ENCODE assay signal across 14 cellular contexts in the genomic region with DNA sequence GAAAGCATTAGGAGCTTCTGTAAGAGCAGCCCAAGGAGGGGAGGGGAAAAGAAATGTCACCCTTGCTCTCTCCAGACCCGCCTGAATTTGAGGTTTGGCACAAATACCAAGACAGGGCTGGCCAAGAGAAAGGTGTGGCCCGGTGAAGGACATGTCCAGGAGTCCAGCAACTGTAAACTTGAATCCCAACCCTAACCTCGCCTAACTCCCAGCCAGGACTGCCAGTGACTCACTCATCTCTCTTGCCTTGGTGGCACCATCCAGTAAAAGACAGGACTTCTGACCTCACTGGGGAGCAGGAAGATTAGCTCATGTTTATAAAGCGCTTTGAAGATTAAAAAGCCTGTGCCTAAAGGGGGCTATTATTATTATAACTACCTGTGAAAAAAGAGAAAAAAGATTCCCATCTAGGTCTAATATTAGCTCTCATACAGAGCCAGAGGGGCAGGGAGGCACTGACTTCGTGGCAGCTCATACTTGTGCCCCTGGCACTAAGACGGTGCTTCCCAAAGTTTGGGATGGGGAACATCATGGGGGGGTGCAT.
DNase-seq lines count a peak whose midpoint lies in the region; ATAC-seq, FAIRE-seq and TF ChIP-seq lines count a peak whose summit lies in the region.
"Had no signal": no experiment of that assay in that cellular context is flagged by ENCODE, and none has a peak within 500 bp of the region (broad histone marks: within the 10 kb centered on the region; RNA-seq: fewer than 3 reads in every experiment).

No MANE protein-coding gene starts in this region.

- H3K27me3 ChIP-seq in BLaER1 treated with 17β-estradiol and CSF1 and Interleukin-3, amounts not matched to agents 10 nM and 100 nM: no peaks in the 10 kb centered on the region
- H3K27me3 ChIP-seq in PC-3 (ENCODE audit: low read length): no peaks in the 10 kb centered on the region
- no peaks in the 10 kb centered on the region for H3K27me3 ChIP-seq in right cardiac atrium (ENCODE audit: control insufficient read depth, insufficient read depth)
- H3K27me3 ChIP-seq: BE2C had no signal

- no peaks in the 10 kb centered on the region for H3K36me3 ChIP-seq in BLaER1 treated with 17β-estradiol and CSF1 and Interleukin-3, amounts not matched to agents 10 nM and 100 nM
- no peaks in the 10 kb centered on the region for H3K36me3 ChIP-seq in PC-3 (ENCODE audit: low read depth, low read length)
- H3K36me3 ChIP-seq: BE2C had no signal

- H4K20me1 ChIP-seq in BLaER1 treated with 17β-estradiol and CSF1 and Interleukin-3, amounts not matched to agents 10 nM and 100 nM: no peaks in the 10 kb centered on the region
- no peaks in the 10 kb centered on the region for H4K20me1 ChIP-seq in PC-3 (ENCODE audit: low read length)

- 69% methylated on average over 6 of the region's 6 CpGs for WGBS in right cardiac atrium

- H3K9me2 ChIP-seq in PC-3 (replicated peaks; ENCODE audit: low read length): no peaks in the 10 kb centered on the region

- H3K79me2 ChIP-seq in PC-3 (ENCODE audit: low read length): peaks cover 94% of the 10 kb centered on the region

- H3K27ac ChIP-seq in BLaER1 treated with 17β-estradiol and CSF1 and Interleukin-3, amounts not matched to agents 10 nM and 100 nM: no peak overlapping the region
- H3K27ac ChIP-seq in PC-3 (ENCODE audit: low read length): peak overlapping the region; percentile 71
- H3K27ac ChIP-seq in right cardiac atrium (ENCODE audit: low read length): no peak overlapping the region

- no peak overlapping the region for H3K9ac ChIP-seq in BLaER1 treated with 17β-estradiol and CSF1 and Interleukin-3, amounts not matched to agents 10 nM and 100 nM
- peak overlapping the region; percentile 40 for H3K9ac ChIP-seq in PC-3 (ENCODE audit: low read length)

- DNase-seq in PC-3: peak; percentile 82
- peak; percentile 52 for DNase-seq in myocyte (ENCODE audit: low read depth)
- DNase-seq in right cardiac atrium: no peak
- no peak for DNase-seq in GM19239 (ENCODE audit: insufficient read length, low spot score)
- no peak for DNase-seq in NCI-H345 treated with DMSO at 0.1 percent for 48 hours (lab: John Stamatoyannopoulos, UW; ENCODE audit: unreplicated experiment)
- DNase-seq: activated naive CD4-positive, alpha-beta T cell treated with Interleukin-2 at 50 U/mL for 16 hours; KG1; NCI-H510A; stimulated activated naive CD4-positive, alpha-beta T cell had no signal

- POLR2A ChIA-PET in PC-3 (lab: Charles Lee; ENCODE audit: unreplicated experiment): interaction anchor here (0.5 to 0.7 kb wide), 3 partner anchors 10 to 45 kb away, joined by 3 to 4 read pairs (median 4); no protein-coding TSS in a partner anchor

- FAIRE-seq in GM19239 (lab: Jason Lieb, UNC): no peak

- intact Hi-C loops in PC-3 (cut with micrococcal nuclease) (no loop called here), right cardiac atrium (cut with DNase I) (no loop called here)

- ATAC-seq in PC-3 (peak; percentile 96), esophagus mucosa (peak; percentile 69), HG02588 (IDR thresholded peaks at IDR 0.05; ENCODE audit: unreplicated experiment) (no peak), right cardiac atrium (no peak)
- ATAC-seq: activated CD4-positive, CD25-positive, alpha-beta regulatory T cell treated with anti-CD3 and anti-CD28 coated beads, Interleukin-2, amount 50 U/mL, for 24 hours had no signal

- no peak overlapping the region for H2AFZ ChIP-seq in PC-3 (ENCODE audit: low read length)

- H3K4me2 ChIP-seq in BLaER1 treated with 17β-estradiol and CSF1 and Interleukin-3, amounts not matched to agents 10 nM and 100 nM: peak overlapping the region in 6 of 11 experiments; percentile 4 to 34 (median 20); a peak in 5 of 22 replicates
- peak overlapping the region; percentile 69 for H3K4me2 ChIP-seq in PC-3 (ENCODE audit: low read length)

- no TSS peak for BruUV-seq in PC-3 (replicated peaks; lab: Mats Ljungman, UMichigan)

- no peaks in the 10 kb centered on the region for H3F3A ChIP-seq in PC-3 (ENCODE audit: low read length, unreplicated experiment)

- peaks cover 0 to 9% (median 3%) of the 10 kb centered on the region in 10 experiments; a peak in 6 of 20 replicates for H3K4me1 ChIP-seq in BLaER1 treated with 17β-estradiol and CSF1 and Interleukin-3, amounts not matched to agents 10 nM and 100 nM
- H3K4me1 ChIP-seq in PC-3 (ENCODE audit: insufficient read depth, low read length): peaks cover 34% of the 10 kb centered on the region
- no peaks in the 10 kb centered on the region for H3K4me1 ChIP-seq in right cardiac atrium (ENCODE audit: control insufficient read depth, insufficient read depth, low read length)
- H3K4me1 ChIP-seq: BE2C had no signal

- CTCF ChIA-PET in PC-3 (lab: Charles Lee): interaction anchor here (1.3 kb wide), 1 partner anchor 9 kb away, joined by 5 read pairs; no protein-coding TSS in a partner anchor

- no peak for TF ChIP-seq CTCF in PC-3 (conservative IDR thresholded peaks at IDR 0.05; ENCODE audit: low read depth, low read length)

- H3K9me3 ChIP-seq in BLaER1 treated with 17β-estradiol and CSF1 and Interleukin-3, amounts not matched to agents 10 nM and 100 nM (replicated peaks in 1 of 11): peaks cover 0 to 5% (median 0%) of the 10 kb centered on the region in 11 experiments; a peak in 4 of 22 replicates
- H3K9me3 ChIP-seq in PC-3 (ENCODE audit: low read length) (no peaks in the 10 kb centered on the region), right cardiac atrium (ENCODE audit: control insufficient read depth, low read length) (no peaks in the 10 kb centered on the region)
- H3K9me3 ChIP-seq: BE2C had no signal

- H3K4me3 ChIP-seq in BLaER1 treated with 17β-estradiol and CSF1 and Interleukin-3, amounts not matched to agents 10 nM and 100 nM: no peak overlapping the region
- H3K4me3 ChIP-seq in PC-3 (ENCODE audit: low read length) (no peak overlapping the region), right cardiac atrium (ENCODE audit: low read length) (no peak overlapping the region)

Comparison
In these comparisons a context has a peak if more than half of its experiments do, and no peak if none do; other contexts are left out.
1. ATAC-seq: peak in PC-3 (single experiment) and esophagus mucosa (single experiment); none in HG02588 (single experiment) and right cardiac atrium (0 of 2).
2. DNase-seq: peak in PC-3 (single experiment) and myocyte (single experiment); none in right cardiac atrium (0 of 3), GM19239 (single experiment) and NCI-H345 treated with DMSO at 0.1 percent for 48 hours (single experiment).